33 cellular contexts compared by ENCODE assay signal in the genomic region with DNA sequence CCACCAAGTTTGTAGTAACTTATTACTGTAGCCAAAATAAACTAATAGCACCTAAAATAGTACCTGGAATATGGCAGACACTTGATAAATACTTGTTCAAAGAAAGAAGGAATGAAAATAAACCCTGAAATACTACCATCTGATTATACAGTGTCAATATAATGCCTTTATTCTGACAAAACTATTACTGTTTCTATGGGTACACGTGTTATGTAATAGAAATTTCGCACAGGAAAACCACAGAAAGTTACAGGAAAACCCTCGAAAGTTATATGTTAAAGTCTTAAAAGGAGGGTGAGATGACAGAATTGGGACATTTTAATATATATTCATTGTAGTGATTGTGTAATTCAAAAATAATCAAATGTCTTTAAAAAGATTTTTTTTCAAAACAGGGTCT. TPM values are rescaled to one million over a fixed set of nuclear protein-coding genes. Genes with fewer than 3 reads are reported as not detected.
"Had no signal": no experiment of that assay in that cellular context is flagged by ENCODE, and none has a peak within 500 bp of the region (broad histone marks: within the 10 kb centered on the region; RNA-seq: fewer than 3 reads in every experiment).

No MANE protein-coding gene starts in this region.

- H3K4me2 ChIP-seq: hepatocyte had no signal

- H3K4me1 ChIP-seq: esophagus muscularis mucosa, foreskin keratinocyte, psoas muscle, sigmoid colon, testis, tibial artery had no signal

- DNase-seq: cortex of kidney; effector CD4-positive, alpha-beta T cell; endodermal cell; foreskin keratinocyte; heart left ventricle; left cardiac atrium; left lung; mesenchymal stem cell; mucosa of descending colon; naive B cell; nephron progenitor cell; nucleus accumbens; posterior cingulate gyrus; psoas muscle; right cardiac atrium; sigmoid colon; stimulated activated CD4-positive, alpha-beta T cell treated with anti-CD3 and anti-CD28 coated beads, Interleukin-4, amount 100 ng/mL, for 4 hours; stimulated activated naive CD8-positive, alpha-beta T cell treated with anti-CD3 and anti-CD28 coated beads, Interleukin-15, Interleukin-2, amounts not matched to agents 100 U/mL and 50 U/mL, for 24 hours; substantia nigra; testis; tibial artery had no signal

- H3K4me3 Mint-ChIP-seq: endodermal cell; mesothelial cell of epicardium; naive B cell; nephron progenitor cell; stimulated activated memory B cell treated with anti-CD40 and anti-IgM and Interleukin-4, amounts not matched to agents 10 μg/mL and 1 μg/mL and 100 μg/mL, for 72 hours; type B pancreatic cell had no signal

- H3K27ac ChIP-seq: esophagus muscularis mucosa, foreskin keratinocyte, gastroesophageal sphincter, heart left ventricle, hepatocyte, left lung, psoas muscle, sigmoid colon, testis, tibial artery had no signal

- H2AFZ ChIP-seq: hepatocyte had no signal

- H3K27me3 Mint-ChIP-seq: naive B cell; stimulated activated memory B cell treated with anti-CD40 and anti-IgM and Interleukin-4, amounts not matched to agents 10 μg/mL and 1 μg/mL and 100 μg/mL, for 72 hours; type B pancreatic cell had no signal

- ATAC-seq: foreskin keratinocyte; gastroesophageal sphincter; heart left ventricle; left cardiac atrium; left lung; mucosa of descending colon; psoas muscle; right cardiac atrium; stimulated activated memory B cell treated with anti-CD40 and anti-IgM and Interleukin-4, amounts not matched to agents 10 μg/mL and 1 μg/mL and 100 μg/mL, for 72 hours; stimulated activated naive CD8-positive, alpha-beta T cell treated with anti-CD3 and anti-CD28 coated beads, Interleukin-15, Interleukin-2, amounts not matched to agents 100 U/mL and 50 U/mL, for 24 hours had no signal

- H3K27ac Mint-ChIP-seq: endodermal cell; mesothelial cell of epicardium; nephron progenitor cell; stimulated activated memory B cell treated with anti-CD40 and anti-IgM and Interleukin-4, amounts not matched to agents 10 μg/mL and 1 μg/mL and 100 μg/mL, for 72 hours; type B pancreatic cell had no signal

- H3K27me3 ChIP-seq: esophagus muscularis mucosa, foreskin keratinocyte, gastroesophageal sphincter, heart left ventricle, hepatocyte, left lung, sigmoid colon, testis, tibial artery had no signal

- H3K4me3 ChIP-seq: esophagus muscularis mucosa, gastroesophageal sphincter, heart left ventricle, hepatocyte, left lung, mucosa of descending colon, psoas muscle, sigmoid colon, testis, tibial artery had no signal

- H3K9me3 Mint-ChIP-seq: endodermal cell; mesothelial cell of epicardium; naive B cell; nephron progenitor cell; stimulated activated memory B cell treated with anti-CD40 and anti-IgM and Interleukin-4, amounts not matched to agents 10 μg/mL and 1 μg/mL and 100 μg/mL, for 72 hours; type B pancreatic cell had no signal

- H3K9me3 ChIP-seq: esophagus muscularis mucosa, gastroesophageal sphincter, heart left ventricle, left lung, mucosa of descending colon, psoas muscle, sigmoid colon, testis, tibial artery had no signal

- H3K4me1 Mint-ChIP-seq: mesothelial cell of epicardium, nephron progenitor cell had no signal

- FAIRE-seq: endothelial cell of umbilical vein, islet of Langerhans, urothelium cell line had no signal

RNA-seq across cellular contexts. Expression of gene ISL2, which starts 54.1 kb away (rescaled TPM):
- total RNA-seq: endothelial cell of umbilical vein, heart left ventricle, left cardiac atrium, lower leg skin, osteocyte, psoas muscle, right cardiac atrium, skeletal muscle tissue had no signal
- polyA plus RNA-seq: heart left ventricle, psoas muscle had no signal
